10 cellular contexts compared by ENCODE assay signal in the genomic region with DNA sequence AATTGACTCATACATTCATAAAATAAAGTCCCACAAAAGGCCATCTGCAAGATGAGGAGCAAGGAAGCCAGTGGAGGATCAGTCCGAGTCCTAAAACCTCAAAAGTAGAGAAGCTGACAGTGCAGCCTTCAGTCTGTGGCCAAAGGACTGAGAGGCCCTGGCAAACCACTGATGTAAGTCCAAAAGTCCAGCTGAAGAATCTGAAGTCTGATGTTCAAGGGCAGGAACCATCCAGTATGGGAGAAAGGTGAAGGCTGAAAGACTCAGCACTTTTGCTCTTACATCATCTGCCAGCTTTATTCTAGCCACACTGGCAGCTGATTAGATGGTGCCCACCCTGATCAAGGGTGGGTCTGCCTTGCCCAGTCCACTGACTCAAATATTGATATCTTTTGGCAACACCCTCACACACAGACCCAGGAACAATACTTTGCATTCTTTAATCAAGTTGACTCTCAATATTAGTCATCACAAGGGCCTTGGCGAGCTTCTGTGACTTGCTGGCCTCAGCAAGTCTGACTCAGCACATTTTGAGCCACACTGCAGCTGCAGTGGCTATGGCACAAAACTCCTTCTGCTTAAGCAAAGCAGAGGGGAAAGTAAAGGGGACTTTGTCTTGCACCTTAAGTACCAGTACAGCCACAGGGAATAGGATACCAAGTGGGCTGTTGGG.
A peak's percentile ranks its signal among the peaks of the same experiment; 100 is the strongest.
DNase-seq lines count a peak whose midpoint lies in the region; ATAC-seq, FAIRE-seq and TF ChIP-seq lines count a peak whose summit lies in the region.
"Had no signal": no experiment of that assay in that cellular context is flagged by ENCODE, and none has a peak within 500 bp of the region (broad histone marks: within the 10 kb centered on the region; RNA-seq: fewer than 3 reads in every experiment).

No MANE protein-coding gene starts in this region.

- no peak overlapping the region for H2AFZ ChIP-seq in H1 (ENCODE audit: low read length)
- H2AFZ ChIP-seq: parathyroid adenoma had no signal

- ATAC-seq in GM21526 (IDR thresholded peaks at IDR 0.05; ENCODE audit: low FRiP score, unreplicated experiment) (peak; percentile 94), HG03521 (IDR thresholded peaks at IDR 0.05; ENCODE audit: unreplicated experiment) (peak; percentile 63), HG02981 (IDR thresholded peaks at IDR 0.05; ENCODE audit: unreplicated experiment) (no peak)
- ATAC-seq: WTC11 had no signal

- no peak overlapping the region for H3K14ac ChIP-seq in H1 (ENCODE audit: insufficient read length)

- H3K9me3 ChIP-seq in H1 (ENCODE audit: insufficient read depth in 2 of 2, low read depth in 1 of 2, low read length in 1 of 2), result peaks cover 22 to 24% of the 10 kb centered on the region in 2 experiments

- H2BK20ac ChIP-seq in H1 (ENCODE audit: low read length), result no peak overlapping the region

- no peak overlapping the region for H3K9ac ChIP-seq in H1 (replicated peaks in 1 of 4; ENCODE audit: extremely low read depth in 1 of 4, low read depth in 3 of 4, low read length in 3 of 4)
- H3K9ac ChIP-seq: parathyroid adenoma had no signal

- DNase-seq in Daoy (ENCODE audit: low read depth) (peak; percentile 8), H1 (ENCODE audit: low read depth in 1 of 2, low spot score in 2 of 2) (no peak), Ammon's horn (ENCODE audit: low spot score) (no peak), activated T-cell treated with anti-CD3 and anti-CD28 coated beads for 4 hours (no peak)
- no peak for DNase-seq in stimulated activated CD4-positive, alpha-beta T cell treated with anti-CD3 and anti-CD28 coated beads, Interleukin-2, amount 100 ng/mL, for 48 hours

- no peak overlapping the region for H4K5ac ChIP-seq in H1 (ENCODE audit: insufficient read length, low read depth, low read length)

- no peak overlapping the region for H2BK5ac ChIP-seq in H1 (ENCODE audit: low read depth, low read length)

- H3K23ac ChIP-seq in H1 (ENCODE audit: insufficient read length), result no peak overlapping the region

- no peaks in the 10 kb centered on the region for H3K79me2 ChIP-seq in H1 (ENCODE audit: control insufficient read depth in 1 of 2, insufficient read depth in 2 of 2, low read length in 2 of 2)
- H3K79me2 ChIP-seq: parathyroid adenoma had no signal

- H3K4me1 ChIP-seq in H1 (replicated peaks in 1 of 4; ENCODE audit: control insufficient read depth in 3 of 4, insufficient read depth in 4 of 4, low read length in 3 of 4), result no peaks in the 10 kb centered on the region
- H3K4me1 ChIP-seq: parathyroid adenoma had no signal

- no peak for FAIRE-seq in H1 (lab: Jason Lieb, UNC)

- no peak overlapping the region for H3K27ac ChIP-seq in H1 (ENCODE audit: low read depth, low read length)
- H3K27ac ChIP-seq: parathyroid adenoma had no signal

- no peak overlapping the region for H3K4me2 ChIP-seq in H1 (ENCODE audit: insufficient read depth in 1 of 2, low read depth in 2 of 2, low read length in 2 of 2)

- H2AK5ac ChIP-seq in H1 (ENCODE audit: low read depth, low read length), result no peak overlapping the region

- no peak overlapping the region for H3K56ac ChIP-seq in H1 (replicated peaks; ENCODE audit: insufficient read length, low read depth, low read length)

- no peak overlapping the region for H2BK120ac ChIP-seq in H1 (replicated peaks; ENCODE audit: low read depth, low read length)

- no peak overlapping the region for H4K8ac ChIP-seq in H1 (ENCODE audit: extremely low read depth, insufficient read depth, low read length)

- TF ChIP-seq EP300 in H1 (IDR thresholded peaks at IDR 0.05; ENCODE audit: borderline replicate concordance in 1 of 2, low read depth in 2 of 2, low read length in 2 of 2), result no peak

- POLR2A ChIA-PET in H1 (lab: Charles Lee; ENCODE audit: partially characterized antibody), result no interaction called here

- no peaks in the 10 kb centered on the region for H3K27me3 ChIP-seq in H1 (replicated peaks in 1 of 4; ENCODE audit: control insufficient read depth in 3 of 4, extremely low read depth in 1 of 4, insufficient read depth in 3 of 4, low read length in 3 of 4)

- H3K36me3 ChIP-seq in H1 (ENCODE audit: control insufficient read depth in 2 of 4, insufficient read depth in 4 of 4, low read length in 3 of 4), result peaks cover 0 to 2% (median 0%) of the 10 kb centered on the region in 4 experiments; a peak in 2 of 8 replicates

- TF ChIP-seq CTCF in H1 (IDR thresholded peaks at IDR 0.05; ENCODE audit: control extremely low read depth in 1 of 3, insufficient read depth in 1 of 3, low read depth in 1 of 3, low read length in 3 of 3), result no peak

- TF ChIP-seq POLR2A in H1 (IDR thresholded peaks at IDR 0.05; ENCODE audit: control extremely low read depth in 1 of 2, low read depth in 2 of 2, low read length in 2 of 2), result no peak

- no peak overlapping the region for H2BK15ac ChIP-seq in H1 (ENCODE audit: low read length)

- H3K18ac ChIP-seq in H1 (ENCODE audit: extremely low read depth, low read length), result no peak overlapping the region

- H3K23me2 ChIP-seq in H1 (ENCODE audit: low read depth, low read length), result no peaks in the 10 kb centered on the region

- WGBS in H1 (ENCODE audit: extremely low coverage in 1 of 2, insufficient coverage in 1 of 2, insufficient read length in 1 of 2, insufficient replicate concordance in 2 of 2, low coverage in 1 of 2, low lambda C conversion rate in 2 of 2, missing lambda C conversion rate in 1 of 2), 2 experiments, result 90% methylated on average over 2 of the region's 2 CpGs; no CpG with 5 or more reads in 1 of the 2 experiments

- no peak overlapping the region for H4K91ac ChIP-seq in H1 (replicated peaks; ENCODE audit: insufficient read length, low read length)

- H2BK12ac ChIP-seq in H1 (ENCODE audit: low read depth, low read length), result no peak overlapping the region

- no peak overlapping the region for H3K4me3 ChIP-seq in H1 (ENCODE audit: extremely low read depth in 1 of 4, insufficient read depth in 2 of 4, low read depth in 3 of 4, low read length in 4 of 4)

- H3K79me1 ChIP-seq in H1 (ENCODE audit: low read depth, low read length), result no peaks in the 10 kb centered on the region

- no peak overlapping the region for H3K4ac ChIP-seq in H1 (replicated peaks; ENCODE audit: insufficient read length, low read depth, low read length)

- CTCF ChIA-PET in H1 (lab: Charles Lee; ENCODE audit: partially characterized antibody), result no interaction called here

- TF ChIP-seq RAD21 in H1 (IDR thresholded peaks at IDR 0.05 in 1 of 2, conservative IDR thresholded peaks at IDR 0.05 in 1 of 2; ENCODE audit: low read depth in 2 of 2, low read length in 2 of 2), result no peak

- no peaks in the 10 kb centered on the region for H4K20me1 ChIP-seq in H1 (replicated peaks in 1 of 2; ENCODE audit: control insufficient read depth in 1 of 2, insufficient read depth in 2 of 2, low read length in 2 of 2)

TF ChIP-seq in H1, 55 proteins besides CTCF, POLR2A, EP300 and RAD21:
- no peak for TF ChIP-seq POLR2AphosphoS5 (IDR thresholded peaks at IDR 0.05; ENCODE audit: low read depth, low read length)
- peak; percentile 37; the same call in 1 of the 2 replicates for TF ChIP-seq MAFK (IDR thresholded peaks at IDR 0.05; ENCODE audit: low read depth, low read length)
